ENCODE assay signal across 1 cellular context in the genomic region with DNA sequence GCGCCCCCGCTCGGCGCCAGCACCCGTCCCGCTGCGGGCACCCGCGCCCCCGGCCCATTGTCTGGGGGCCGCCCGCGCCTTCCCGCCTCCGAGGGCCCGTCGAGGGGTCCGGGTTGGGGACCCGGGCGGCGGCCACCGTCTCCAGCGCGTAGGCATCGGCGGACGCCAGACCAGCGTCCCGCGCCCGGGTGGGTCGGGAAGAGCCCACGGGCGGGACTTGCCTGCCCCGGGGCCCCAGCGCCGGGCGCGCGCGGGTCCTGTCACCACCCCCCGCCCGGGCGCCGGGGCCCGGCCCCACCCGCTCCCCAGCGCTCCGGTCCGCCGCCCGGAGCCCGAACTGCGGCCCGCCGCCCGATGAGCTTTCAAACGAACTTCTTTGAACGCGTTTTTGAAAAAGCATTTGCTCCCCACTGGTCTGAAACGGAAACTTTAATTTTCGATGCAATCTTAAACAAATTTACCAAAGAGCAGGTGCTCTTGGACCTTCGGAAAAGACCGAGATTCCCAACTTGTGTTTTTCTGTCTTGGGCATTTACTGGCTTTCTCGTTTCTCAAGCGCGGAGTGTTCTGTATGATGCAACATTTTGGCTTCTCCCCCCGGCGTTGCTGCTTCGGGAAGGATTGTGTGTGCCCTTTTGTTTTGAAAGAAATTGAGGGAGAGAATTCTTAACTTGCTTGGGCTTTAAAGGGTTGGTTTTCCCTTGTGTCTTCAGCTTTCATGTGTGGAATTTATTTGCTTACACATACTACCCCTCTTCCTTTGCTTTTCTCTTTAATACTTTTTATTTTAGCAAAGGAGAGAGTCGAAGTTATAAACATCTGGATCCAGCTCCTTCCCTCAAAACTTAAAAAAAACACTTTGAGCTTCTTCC.
A peak's percentile ranks its signal among the peaks of the same experiment; 100 is the strongest.
TF ChIP-seq lines count a peak whose summit lies in the region.

No MANE protein-coding gene starts in this region.

TF ChIP-seq in K562, 482 proteins besides CTCF, POLR2A, EP300 and RAD21 (continued from another document and continues in another):
- TF ChIP-seq, protein P1, sequence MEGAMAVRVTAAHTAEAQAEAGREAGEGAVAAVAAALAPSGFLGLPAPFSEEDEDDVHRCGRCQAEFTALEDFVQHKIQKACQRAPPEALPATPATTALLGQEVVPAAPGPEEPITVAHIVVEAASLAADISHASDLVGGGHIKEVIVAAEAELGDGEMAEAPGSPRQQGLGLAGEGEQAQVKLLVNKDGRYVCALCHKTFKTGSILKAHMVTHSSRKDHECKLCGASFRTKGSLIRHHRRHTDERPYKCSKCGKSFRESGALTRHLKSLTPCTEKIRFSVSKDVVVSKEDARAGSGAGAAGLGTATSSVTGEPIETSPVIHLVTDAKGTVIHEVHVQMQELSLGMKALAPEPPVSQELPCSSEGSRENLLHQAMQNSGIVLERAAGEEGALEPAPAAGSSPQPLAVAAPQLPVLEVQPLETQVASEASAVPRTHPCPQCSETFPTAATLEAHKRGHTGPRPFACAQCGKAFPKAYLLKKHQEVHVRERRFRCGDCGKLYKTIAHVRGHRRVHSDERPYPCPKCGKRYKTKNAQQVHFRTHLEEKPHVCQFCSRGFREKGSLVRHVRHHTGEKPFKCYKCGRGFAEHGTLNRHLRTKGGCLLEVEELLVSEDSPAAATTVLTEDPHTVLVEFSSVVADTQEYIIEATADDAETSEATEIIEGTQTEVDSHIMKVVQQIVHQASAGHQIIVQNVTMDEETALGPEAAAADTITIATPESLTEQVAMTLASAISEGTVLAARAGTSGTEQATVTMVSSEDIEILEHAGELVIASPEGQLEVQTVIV (CRISPR knock-in tag; IDR thresholded peaks at IDR 0.05; ENCODE audit: borderline replicate concordance), result no peak
- TF ChIP-seq ZBTB49 (CRISPR knock-in tag; IDR thresholded peaks at IDR 0.05; ENCODE audit: borderline replicate concordance) (no peak), FOXJ3 (CRISPR knock-in tag; IDR thresholded peaks at IDR 0.05) (no peak), ARHGAP35 (IDR thresholded peaks at IDR 0.05; ENCODE audit: partially characterized antibody) (no peak), SRSF1 (IDR thresholded peaks at IDR 0.05; ENCODE audit: low read depth, low read length) (no peak), HBP1 (CRISPR knock-in tag; IDR thresholded peaks at IDR 0.05) (no peak), BCOR (IDR thresholded peaks at IDR 0.05) (no peak), MCM2 (IDR thresholded peaks at IDR 0.05; ENCODE audit: low read depth) (no peak), POLR2H (tag; IDR thresholded peaks at IDR 0.05; ENCODE audit: low read depth) (peak; percentile 15), NR2C1 (IDR thresholded peaks at IDR 0.05) (no peak), NR2C1 (tag; IDR thresholded peaks at IDR 0.05) (no peak), MEIS2 (IDR thresholded peaks at IDR 0.05; ENCODE audit: partially characterized antibody) (no peak), HNRNPL (IDR thresholded peaks at IDR 0.05; ENCODE audit: low read depth, low read length) (0 out of 2 replicates have a peak, but pooled peaks have one; percentile 15), ETV5 (CRISPR knock-in tag; IDR thresholded peaks at IDR 0.05; ENCODE audit: low read depth) (no peak), DPF2 (IDR thresholded peaks at IDR 0.05) (peak; percentile 31), ELF2 (CRISPR knock-in tag; IDR thresholded peaks at IDR 0.05) (no peak), XRCC3 (IDR thresholded peaks at IDR 0.05) (no peak), SAFB2 (IDR thresholded peaks at IDR 0.05; ENCODE audit: borderline replicate concordance, low read depth, low read length, severe bottlenecking) (no peak), HMGN3 (IDR thresholded peaks at IDR 0.05; ENCODE audit: borderline replicate concordance, extremely low read depth, insufficient read length, low read depth, low read length) (peak; percentile 14), MED1 (CRISPR knock-in tag; IDR thresholded peaks at IDR 0.05; ENCODE audit: borderline replicate concordance) (no peak), RNF2 (IDR thresholded peaks at IDR 0.05) (0 out of 2 replicates have a peak, but pooled peaks have one; percentile 28), KLF13 (tag; IDR thresholded peaks at IDR 0.05; ENCODE audit: borderline replicate concordance, low read depth) (no peak), ZNF134 (CRISPR knock-in tag; conservative IDR thresholded peaks at IDR 0.05) (no peak), NBN (IDR thresholded peaks at IDR 0.05; ENCODE audit: low read depth) (peak; percentile 56; the same call in 1 of the 2 replicates), TRIM24 (IDR thresholded peaks at IDR 0.05) (peak; percentile 25 to 38; a peak in 2 of 4 replicates), SIX5 (IDR thresholded peaks at IDR 0.05; ENCODE audit: borderline replicate concordance in 1 of 2, insufficient read depth in 1 of 2, low read depth in 1 of 2, low read length in 2 of 2) (no peak), CHD2 (IDR thresholded peaks at IDR 0.05; ENCODE audit: low read depth, low read length) (no peak), CBX2 (IDR thresholded peaks at IDR 0.05; ENCODE audit: insufficient read depth, low read length, poor library complexity, severe bottlenecking) (no peak), PHB2 (IDR thresholded peaks at IDR 0.05; ENCODE audit: low read depth) (no peak), SLC30A9 (CRISPR knock-in tag; IDR thresholded peaks at IDR 0.05) (no peak), KAT7 (CRISPR knock-in tag; IDR thresholded peaks at IDR 0.05; ENCODE audit: borderline replicate concordance) (no peak), THRAP3 (IDR thresholded peaks at IDR 0.05; ENCODE audit: borderline replicate concordance) (no peak), SAP30 (IDR thresholded peaks at IDR 0.05; ENCODE audit: borderline replicate concordance, insufficient read depth, low read depth, low read length, poor library complexity, severe bottlenecking) (peak; percentile 24), PHB (CRISPR knock-in tag; IDR thresholded peaks at IDR 0.05) (no peak), GTF2A2 (tag; IDR thresholded peaks at IDR 0.05) (no peak), KDM5B (IDR thresholded peaks at IDR 0.05; ENCODE audit: insufficient replicate concordance, low read depth, low read length) (no peak), ZNF174 (CRISPR knock-in tag; IDR thresholded peaks at IDR 0.05) (no peak), NFRKB (IDR thresholded peaks at IDR 0.05; ENCODE audit: low read depth) (0 out of 2 replicates have a peak, but pooled peaks have one; percentile 35), TFAM (CRISPR knock-in tag; conservative IDR thresholded peaks at IDR 0.05) (no peak), CCAR2 (IDR thresholded peaks at IDR 0.05; ENCODE audit: low read depth, low read length) (no peak), NUFIP1 (IDR thresholded peaks at IDR 0.05; ENCODE audit: partially characterized antibody) (no peak)
- TF ChIP-seq, protein P2, sequence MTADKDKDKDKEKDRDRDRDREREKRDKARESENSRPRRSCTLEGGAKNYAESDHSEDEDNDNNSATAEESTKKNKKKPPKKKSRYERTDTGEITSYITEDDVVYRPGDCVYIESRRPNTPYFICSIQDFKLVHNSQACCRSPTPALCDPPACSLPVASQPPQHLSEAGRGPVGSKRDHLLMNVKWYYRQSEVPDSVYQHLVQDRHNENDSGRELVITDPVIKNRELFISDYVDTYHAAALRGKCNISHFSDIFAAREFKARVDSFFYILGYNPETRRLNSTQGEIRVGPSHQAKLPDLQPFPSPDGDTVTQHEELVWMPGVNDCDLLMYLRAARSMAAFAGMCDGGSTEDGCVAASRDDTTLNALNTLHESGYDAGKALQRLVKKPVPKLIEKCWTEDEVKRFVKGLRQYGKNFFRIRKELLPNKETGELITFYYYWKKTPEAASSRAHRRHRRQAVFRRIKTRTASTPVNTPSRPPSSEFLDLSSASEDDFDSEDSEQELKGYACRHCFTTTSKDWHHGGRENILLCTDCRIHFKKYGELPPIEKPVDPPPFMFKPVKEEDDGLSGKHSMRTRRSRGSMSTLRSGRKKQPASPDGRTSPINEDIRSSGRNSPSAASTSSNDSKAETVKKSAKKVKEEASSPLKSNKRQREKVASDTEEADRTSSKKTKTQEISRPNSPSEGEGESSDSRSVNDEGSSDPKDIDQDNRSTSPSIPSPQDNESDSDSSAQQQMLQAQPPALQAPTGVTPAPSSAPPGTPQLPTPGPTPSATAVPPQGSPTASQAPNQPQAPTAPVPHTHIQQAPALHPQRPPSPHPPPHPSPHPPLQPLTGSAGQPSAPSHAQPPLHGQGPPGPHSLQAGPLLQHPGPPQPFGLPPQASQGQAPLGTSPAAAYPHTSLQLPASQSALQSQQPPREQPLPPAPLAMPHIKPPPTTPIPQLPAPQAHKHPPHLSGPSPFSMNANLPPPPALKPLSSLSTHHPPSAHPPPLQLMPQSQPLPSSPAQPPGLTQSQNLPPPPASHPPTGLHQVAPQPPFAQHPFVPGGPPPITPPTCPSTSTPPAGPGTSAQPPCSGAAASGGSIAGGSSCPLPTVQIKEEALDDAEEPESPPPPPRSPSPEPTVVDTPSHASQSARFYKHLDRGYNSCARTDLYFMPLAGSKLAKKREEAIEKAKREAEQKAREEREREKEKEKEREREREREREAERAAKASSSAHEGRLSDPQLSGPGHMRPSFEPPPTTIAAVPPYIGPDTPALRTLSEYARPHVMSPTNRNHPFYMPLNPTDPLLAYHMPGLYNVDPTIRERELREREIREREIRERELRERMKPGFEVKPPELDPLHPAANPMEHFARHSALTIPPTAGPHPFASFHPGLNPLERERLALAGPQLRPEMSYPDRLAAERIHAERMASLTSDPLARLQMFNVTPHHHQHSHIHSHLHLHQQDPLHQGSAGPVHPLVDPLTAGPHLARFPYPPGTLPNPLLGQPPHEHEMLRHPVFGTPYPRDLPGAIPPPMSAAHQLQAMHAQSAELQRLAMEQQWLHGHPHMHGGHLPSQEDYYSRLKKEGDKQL (CRISPR knock-in tag; IDR thresholded peaks at IDR 0.05; ENCODE audit: borderline replicate concordance), result no peak
- TF ChIP-seq, protein P3, sequence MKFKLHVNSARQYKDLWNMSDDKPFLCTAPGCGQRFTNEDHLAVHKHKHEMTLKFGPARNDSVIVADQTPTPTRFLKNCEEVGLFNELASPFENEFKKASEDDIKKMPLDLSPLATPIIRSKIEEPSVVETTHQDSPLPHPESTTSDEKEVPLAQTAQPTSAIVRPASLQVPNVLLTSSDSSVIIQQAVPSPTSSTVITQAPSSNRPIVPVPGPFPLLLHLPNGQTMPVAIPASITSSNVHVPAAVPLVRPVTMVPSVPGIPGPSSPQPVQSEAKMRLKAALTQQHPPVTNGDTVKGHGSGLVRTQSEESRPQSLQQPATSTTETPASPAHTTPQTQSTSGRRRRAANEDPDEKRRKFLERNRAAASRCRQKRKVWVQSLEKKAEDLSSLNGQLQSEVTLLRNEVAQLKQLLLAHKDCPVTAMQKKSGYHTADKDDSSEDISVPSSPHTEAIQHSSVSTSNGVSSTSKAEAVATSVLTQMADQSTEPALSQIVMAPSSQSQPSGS (CRISPR knock-in tag; IDR thresholded peaks at IDR 0.05), result no peak
- TF ChIP-seq, protein P4, sequence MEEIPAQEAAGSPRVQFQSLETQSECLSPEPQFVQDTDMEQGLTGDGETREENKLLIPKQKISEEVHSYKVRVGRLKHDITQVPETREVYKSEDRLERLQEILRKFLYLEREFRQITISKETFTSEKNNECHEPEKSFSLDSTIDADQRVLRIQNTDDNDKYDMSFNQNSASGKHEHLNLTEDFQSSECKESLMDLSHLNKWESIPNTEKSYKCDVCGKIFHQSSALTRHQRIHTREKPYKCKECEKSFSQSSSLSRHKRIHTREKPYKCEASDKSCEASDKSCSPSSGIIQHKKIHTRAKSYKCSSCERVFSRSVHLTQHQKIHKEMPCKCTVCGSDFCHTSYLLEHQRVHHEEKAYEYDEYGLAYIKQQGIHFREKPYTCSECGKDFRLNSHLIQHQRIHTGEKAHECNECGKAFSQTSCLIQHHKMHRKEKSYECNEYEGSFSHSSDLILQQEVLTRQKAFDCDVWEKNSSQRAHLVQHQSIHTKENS (CRISPR knock-in tag; IDR thresholded peaks at IDR 0.05), result no peak
- TF ChIP-seq, protein P5, sequence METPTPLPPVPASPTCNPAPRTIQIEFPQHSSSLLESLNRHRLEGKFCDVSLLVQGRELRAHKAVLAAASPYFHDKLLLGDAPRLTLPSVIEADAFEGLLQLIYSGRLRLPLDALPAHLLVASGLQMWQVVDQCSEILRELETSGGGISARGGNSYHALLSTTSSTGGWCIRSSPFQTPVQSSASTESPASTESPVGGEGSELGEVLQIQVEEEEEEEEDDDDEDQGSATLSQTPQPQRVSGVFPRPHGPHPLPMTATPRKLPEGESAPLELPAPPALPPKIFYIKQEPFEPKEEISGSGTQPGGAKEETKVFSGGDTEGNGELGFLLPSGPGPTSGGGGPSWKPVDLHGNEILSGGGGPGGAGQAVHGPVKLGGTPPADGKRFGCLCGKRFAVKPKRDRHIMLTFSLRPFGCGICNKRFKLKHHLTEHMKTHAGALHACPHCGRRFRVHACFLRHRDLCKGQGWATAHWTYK (CRISPR knock-in tag; IDR thresholded peaks at IDR 0.05), result no peak; the same call in 1 of the 2 replicates
- TF ChIP-seq, protein P6, sequence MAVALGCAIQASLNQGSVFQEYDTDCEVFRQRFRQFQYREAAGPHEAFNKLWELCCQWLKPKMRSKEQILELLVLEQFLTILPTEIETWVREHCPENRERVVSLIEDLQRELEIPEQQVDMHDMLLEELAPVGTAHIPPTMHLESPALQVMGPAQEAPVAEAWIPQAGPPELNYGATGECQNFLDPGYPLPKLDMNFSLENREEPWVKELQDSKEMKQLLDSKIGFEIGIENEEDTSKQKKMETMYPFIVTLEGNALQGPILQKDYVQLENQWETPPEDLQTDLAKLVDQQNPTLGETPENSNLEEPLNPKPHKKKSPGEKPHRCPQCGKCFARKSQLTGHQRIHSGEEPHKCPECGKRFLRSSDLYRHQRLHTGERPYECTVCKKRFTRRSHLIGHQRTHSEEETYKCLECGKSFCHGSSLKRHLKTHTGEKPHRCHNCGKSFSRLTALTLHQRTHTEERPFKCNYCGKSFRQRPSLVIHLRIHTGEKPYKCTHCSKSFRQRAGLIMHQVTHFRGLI (CRISPR knock-in tag; IDR thresholded peaks at IDR 0.05), result no peak
